ENCODE assay signal across 26 cellular contexts in the genomic region with DNA sequence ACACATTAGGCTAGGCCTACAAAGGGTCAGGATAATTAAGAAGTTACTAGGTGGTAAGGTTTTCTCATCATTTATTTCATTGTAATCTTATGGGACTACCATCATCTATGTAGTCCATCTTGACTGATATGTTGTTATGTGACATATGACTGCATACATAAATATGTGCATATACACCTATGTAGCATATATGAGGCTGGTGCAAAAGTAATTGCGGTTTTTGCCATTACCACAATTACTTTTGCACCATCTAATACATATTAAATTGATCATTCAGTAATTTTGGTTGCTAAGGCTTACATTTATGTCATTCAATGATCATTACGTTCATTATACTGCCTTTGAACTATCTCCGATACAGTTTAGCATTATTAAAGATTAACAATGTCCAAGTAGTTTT.
"Had no signal": no experiment of that assay in that cellular context is flagged by ENCODE, and none has a peak within 500 bp of the region (broad histone marks: within the 10 kb centered on the region; RNA-seq: fewer than 3 reads in every experiment).

No MANE protein-coding gene starts in this region.

- ATAC-seq: stimulated activated effector memory CD8-positive, alpha-beta T cell treated with anti-CD3 and anti-CD28 coated beads, Interleukin-12 subunit alpha, Interleukin-12 subunit beta, amount 100 ng/mL, for 72 hours; stimulated activated memory B cell treated with anti-CD40 and anti-IgM and Interleukin-4, amounts not matched to agents 10 μg/mL and 1 μg/mL and 100 μg/mL, for 72 hours; stimulated activated naive B cell treated with anti-CD40 and anti-IgM and Interleukin-4, amounts not matched to agents 10 μg/mL and 1 μg/mL and 100 μg/mL, for 72 hours; stimulated activated naive CD8-positive, alpha-beta T cell treated with anti-CD3 and anti-CD28 coated beads, Interleukin-15, amount 100 ng/mL, for 72 hours; stimulated activated naive CD8-positive, alpha-beta T cell treated with anti-CD3 and anti-CD28 coated beads, Interleukin-15, Interleukin-2, amounts not matched to agents 100 U/mL and 50 U/mL, for 24 hours; upper lobe of right lung had no signal

- H3K36me3 ChIP-seq: stomach, suprapubic skin, thoracic aorta, thyroid gland, tibial artery, tibial nerve, transverse colon, upper lobe of left lung, upper lobe of right lung, uterus, vagina had no signal

- H3K9me3 ChIP-seq: suprapubic skin, testis, thoracic aorta, thyroid gland, tibial nerve, transverse colon, upper lobe of right lung, vagina had no signal

- H3K27me3 ChIP-seq: stomach, suprapubic skin, testis, thyroid gland, tibial artery, tibial nerve, transverse colon, upper lobe of left lung, upper lobe of right lung, uterus, vagina had no signal

- H3K4me1 ChIP-seq: testis, upper lobe of right lung had no signal

- H3K27ac ChIP-seq: stomach, testis, thoracic aorta, thyroid gland, tibial artery, tibial nerve, upper lobe of left lung, vagina had no signal

- H3K4me3 ChIP-seq: stomach, suprapubic skin, testis, thoracic aorta, thyroid gland, tibial artery, tibial nerve, transverse colon, upper lobe of left lung, upper lobe of right lung, uterus, vagina had no signal

- DNase-seq: stimulated activated CD4-positive, alpha-beta T cell treated with anti-CD3 and anti-CD28 coated beads, Interleukin-2, amount 100 ng/mL, for 48 hours; stimulated activated CD4-positive, alpha-beta T cell treated with anti-CD3 and anti-CD28 coated beads, Interleukin-4, amount 100 ng/mL, for 1 hour; stimulated activated CD4-positive, alpha-beta T cell treated with anti-CD3 and anti-CD28 coated beads, Interleukin-4, amount 100 ng/mL, for 24 hours; stimulated activated CD4-positive, alpha-beta T cell treated with anti-CD3 and anti-CD28 coated beads, Interleukin-4, amount 100 ng/mL, for 4 hours; stimulated activated CD8-positive, alpha-beta memory T cell treated with anti-CD3 and anti-CD28 coated beads, Interleukin-4, amount 100 ng/mL, for 48 hours; stimulated activated naive B cell treated with anti-CD40 and anti-IgM and Interleukin-4, amounts not matched to agents 10 μg/mL and 1 μg/mL and 100 μg/mL, for 72 hours; stimulated activated naive CD4-positive, alpha-beta T cell; stimulated activated naive CD4-positive, alpha-beta T cell treated with Interleukin-2 at 50 U/mL for 16 hours; stimulated activated naive CD8-positive, alpha-beta T cell treated with anti-CD3 and anti-CD28 coated beads, Interleukin-15, amount 100 ng/mL, for 72 hours; stimulated activated naive CD8-positive, alpha-beta T cell treated with anti-CD3 and anti-CD28 coated beads, Interleukin-15, Interleukin-2, amounts not matched to agents 100 U/mL and 50 U/mL, for 24 hours; stomach; substantia nigra; testis; thyroid gland; tibial artery; transverse colon; trophoblast cell; upper lobe of left lung; upper lobe of right lung; uterus had no signal
